11 cellular contexts compared by ENCODE assay signal in the genomic region with DNA sequence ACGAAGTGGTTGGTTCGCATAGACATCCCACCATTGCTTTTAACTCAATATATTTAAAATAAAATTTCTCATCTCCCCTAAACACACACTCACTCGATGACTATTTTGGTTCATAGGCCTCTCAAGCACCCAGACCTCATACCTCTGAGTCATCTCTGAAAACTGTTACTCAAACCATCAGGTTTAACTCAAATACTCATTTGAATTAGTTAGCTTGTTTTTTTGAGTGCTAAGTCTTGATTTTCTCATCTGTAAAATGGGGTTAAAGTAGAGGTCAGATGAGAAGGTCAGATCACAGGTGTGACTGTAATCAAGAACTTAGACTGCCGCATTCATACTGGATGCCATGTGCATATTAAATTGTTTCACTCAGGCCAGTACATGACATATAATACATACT.
DNase-seq lines count a peak whose midpoint lies in the region; ATAC-seq, FAIRE-seq and TF ChIP-seq lines count a peak whose summit lies in the region.
"Had no signal": no experiment of that assay in that cellular context is flagged by ENCODE, and none has a peak within 500 bp of the region (broad histone marks: within the 10 kb centered on the region; RNA-seq: fewer than 3 reads in every experiment).

No MANE protein-coding gene starts in this region.

- no peaks in the 10 kb centered on the region for H3K36me3 Mint-ChIP-seq in mesothelial cell of epicardium
- H3K36me3 Mint-ChIP-seq: brain had no signal

- intact Hi-C loops in sciatic nerve (cut with DNase I): no loop called here

- H3K9me3 Mint-ChIP-seq in mesothelial cell of epicardium: peaks cover 4% of the 10 kb centered on the region
- H3K9me3 Mint-ChIP-seq: brain had no signal

- H3K27me3 Mint-ChIP-seq in mesothelial cell of epicardium (ENCODE audit: low read depth): no peaks in the 10 kb centered on the region

- peak; percentile 71 for ATAC-seq in GM18873 (IDR thresholded peaks at IDR 0.05; ENCODE audit: low FRiP score, unreplicated experiment)
- ATAC-seq in HG02885 (IDR thresholded peaks at IDR 0.05; ENCODE audit: poor library complexity, unreplicated experiment): peak; percentile 75
- peak; percentile 34 for ATAC-seq in sciatic nerve
- ATAC-seq in HG03135 (IDR thresholded peaks at IDR 0.05; ENCODE audit: unreplicated experiment): no peak

- no peak overlapping the region for H3K27ac Mint-ChIP-seq in mesothelial cell of epicardium
- H3K27ac Mint-ChIP-seq: brain had no signal

- peak; percentile 81 for DNase-seq in amniotic epithelial cell (ENCODE audit: low read depth)
- no peak for DNase-seq in sciatic nerve (ENCODE audit: low spot score)
- DNase-seq in NCI-H446 treated with DMSO at 0.1 percent for 48 hours (lab: John Stamatoyannopoulos, UW): no peak
- no peak for DNase-seq in D721Med (ENCODE audit: insufficient read length, low spot score)
- DNase-seq in mesothelial cell of epicardium (ENCODE audit: low spot score in 2 of 2, unreplicated experiment in 2 of 2): no peak
- DNase-seq: NCI-H526 treated with DMSO at 0.1 percent for 48 hours; stimulated activated naive CD4-positive, alpha-beta T cell treated with Interleukin-2 at 50 U/mL for 16 hours had no signal

- TF ChIP-seq CTCF in D721Med (IDR thresholded peaks at IDR 0.05; ENCODE audit: insufficient read depth, missing control alignments) (no peak), mesothelial cell of epicardium (IDR thresholded peaks at IDR 0.05; ENCODE audit: unreplicated experiment) (no peak)

- peaks cover 18% of the 10 kb centered on the region for H3K4me1 Mint-ChIP-seq in mesothelial cell of epicardium
- H3K4me1 Mint-ChIP-seq: brain had no signal

- no peak overlapping the region for H3K4me3 Mint-ChIP-seq in mesothelial cell of epicardium
- H3K4me3 Mint-ChIP-seq: brain had no signal

- FAIRE-seq in D721Med (lab: Jason Lieb, UNC): no peak
